ENCODE assay signal across 10 cellular contexts in the genomic region with DNA sequence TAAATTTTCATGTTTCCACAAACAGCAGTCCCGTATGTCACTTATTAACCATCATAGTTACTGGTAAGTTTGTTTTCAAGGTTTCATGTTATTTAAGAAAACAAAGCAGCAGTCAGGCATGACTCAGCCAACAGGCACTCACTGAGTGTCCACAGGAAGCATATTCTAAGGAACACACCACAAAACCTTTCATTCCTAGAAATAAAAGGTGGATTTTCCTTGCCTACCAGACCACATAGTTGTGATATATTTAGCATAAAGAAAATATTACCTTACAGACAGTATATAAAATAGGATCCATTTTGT.
DNase-seq lines count a peak whose midpoint lies in the region; ATAC-seq and TF ChIP-seq lines count a peak whose summit lies in the region.
"Had no signal": no experiment of that assay in that cellular context is flagged by ENCODE, and none has a peak within 500 bp of the region (broad histone marks: within the 10 kb centered on the region; RNA-seq: fewer than 3 reads in every experiment).

No MANE protein-coding gene starts in this region.

- no peaks in the 10 kb centered on the region for H3F3A ChIP-seq in PC-3 (ENCODE audit: low read length, unreplicated experiment)

- intact Hi-C loops in PC-3 (cut with micrococcal nuclease) (no loop called here), right cardiac atrium (cut with DNase I) (no loop called here), left ventricle myocardium inferior (cut with micrococcal nuclease) (no loop called here)

- no peak overlapping the region for H3K9ac ChIP-seq in PC-3 (ENCODE audit: low read length)

- no peak for TF ChIP-seq CTCF in HFF-Myc (IDR thresholded peaks at IDR 0.05; ENCODE audit: low read depth, low read length, missing control alignments)
- TF ChIP-seq CTCF in PC-3 (conservative IDR thresholded peaks at IDR 0.05; ENCODE audit: low read depth, low read length), result no peak
- TF ChIP-seq CTCF in left ventricle myocardium inferior (IDR thresholded peaks at IDR 0.05; ENCODE audit: borderline replicate concordance), result no peak

- BruUV-seq in PC-3 (replicated peaks; lab: Mats Ljungman, UMichigan), result no TSS peak

- 39% methylated on average over 1 of the region's 1 CpG for WGBS in right cardiac atrium

- ATAC-seq in PC-3 (peak; percentile 99), right cardiac atrium (no peak)

- H3K9me3 ChIP-seq in PC-3 (ENCODE audit: low read length), result no peaks in the 10 kb centered on the region
- H3K9me3 ChIP-seq in right cardiac atrium (ENCODE audit: control insufficient read depth, low read length), result no peaks in the 10 kb centered on the region
- no peaks in the 10 kb centered on the region for H3K9me3 ChIP-seq in left ventricle myocardium inferior (replicated peaks)
- H3K9me3 ChIP-seq: Peyer's patch had no signal

- no peaks in the 10 kb centered on the region for H3K36me3 ChIP-seq in PC-3 (ENCODE audit: low read depth, low read length)
- no peaks in the 10 kb centered on the region for H3K36me3 ChIP-seq in left ventricle myocardium inferior
- H3K36me3 ChIP-seq: Peyer's patch had no signal

- in situ Hi-C loops in Caki2 (cut with HindIII; ENCODE audit: low pct_unique_long_range_greater_than_20kb, low sequenced_read_pairs), result no loop called here

- DNase-seq in Caki2 (ENCODE audit: low read depth) (peak; percentile 90), HFF-Myc (ENCODE audit: extremely low read depth, low read depth) (peak; percentile 86), PC-3 (peak; percentile 87), glomerular endothelial cell (ENCODE audit: extremely low read depth, low read depth, low spot score) (peak; percentile 92), right cardiac atrium (no peak), left ventricle myocardium inferior (no peak), NCI-H1048 (lab: John Stamatoyannopoulos, UW) (no peak), NCI-H748 (lab: John Stamatoyannopoulos, UW; ENCODE audit: unreplicated experiment) (no peak)
- DNase-seq: dorsolateral prefrontal cortex, Peyer's patch had no signal

- H3K4me2 ChIP-seq in PC-3 (ENCODE audit: low read length), result no peak overlapping the region; the same call in none of the 2 replicates

- H3K79me2 ChIP-seq in PC-3 (ENCODE audit: low read length), result no peaks in the 10 kb centered on the region

- POLR2A ChIA-PET in PC-3 (lab: Charles Lee; ENCODE audit: unreplicated experiment), result no interaction called here

- H3K4me3 ChIP-seq in HFF-Myc (replicated peaks; ENCODE audit: low read depth, low read length), result no peak overlapping the region
- no peak overlapping the region for H3K4me3 ChIP-seq in PC-3 (ENCODE audit: low read length)
- H3K4me3 ChIP-seq in right cardiac atrium (ENCODE audit: low read length), result no peak overlapping the region
- H3K4me3 ChIP-seq in left ventricle myocardium inferior, result no peak overlapping the region
- H3K4me3 ChIP-seq: dorsolateral prefrontal cortex, Peyer's patch had no signal

- H3K4me1 ChIP-seq in PC-3 (ENCODE audit: insufficient read depth, low read length) (peaks cover 13% of the 10 kb centered on the region), right cardiac atrium (ENCODE audit: control insufficient read depth, insufficient read depth, low read length) (no peaks in the 10 kb centered on the region), left ventricle myocardium inferior (no peaks in the 10 kb centered on the region)
- H3K4me1 ChIP-seq: Peyer's patch had no signal

- CTCF ChIA-PET in PC-3 (lab: Charles Lee), result no interaction called here

- H3K27me3 ChIP-seq in PC-3 (ENCODE audit: low read length) (peaks cover 18% of the 10 kb centered on the region; the same call in 1 of the 2 replicates), right cardiac atrium (ENCODE audit: control insufficient read depth, insufficient read depth) (no peaks in the 10 kb centered on the region), left ventricle myocardium inferior (ENCODE audit: low read depth) (no peaks in the 10 kb centered on the region)
- H3K27me3 ChIP-seq: Peyer's patch had no signal

- H4K20me1 ChIP-seq in PC-3 (ENCODE audit: low read length), result no peaks in the 10 kb centered on the region

- no peak overlapping the region for H2AFZ ChIP-seq in PC-3 (ENCODE audit: low read length)

- H3K27ac ChIP-seq in PC-3 (ENCODE audit: low read length) (no peak overlapping the region), right cardiac atrium (ENCODE audit: low read length) (no peak overlapping the region), left ventricle myocardium inferior (replicated peaks) (no peak overlapping the region)
- H3K27ac ChIP-seq: dorsolateral prefrontal cortex, Peyer's patch had no signal

- no peaks in the 10 kb centered on the region for H3K9me2 ChIP-seq in PC-3 (replicated peaks; ENCODE audit: low read length)

Comparison
In these comparisons a context has a peak if more than half of its experiments do, and no peak if none do; other contexts are left out.
1. DNase-seq: peak in Caki2 (single experiment), HFF-Myc (single experiment), PC-3 (single experiment) and glomerular endothelial cell (single experiment); none in right cardiac atrium (0 of 3), left ventricle myocardium inferior (single experiment), NCI-H1048 (single experiment) and NCI-H748 (single experiment).